ENCODE assay signal across 8 cellular contexts in the genomic region with DNA sequence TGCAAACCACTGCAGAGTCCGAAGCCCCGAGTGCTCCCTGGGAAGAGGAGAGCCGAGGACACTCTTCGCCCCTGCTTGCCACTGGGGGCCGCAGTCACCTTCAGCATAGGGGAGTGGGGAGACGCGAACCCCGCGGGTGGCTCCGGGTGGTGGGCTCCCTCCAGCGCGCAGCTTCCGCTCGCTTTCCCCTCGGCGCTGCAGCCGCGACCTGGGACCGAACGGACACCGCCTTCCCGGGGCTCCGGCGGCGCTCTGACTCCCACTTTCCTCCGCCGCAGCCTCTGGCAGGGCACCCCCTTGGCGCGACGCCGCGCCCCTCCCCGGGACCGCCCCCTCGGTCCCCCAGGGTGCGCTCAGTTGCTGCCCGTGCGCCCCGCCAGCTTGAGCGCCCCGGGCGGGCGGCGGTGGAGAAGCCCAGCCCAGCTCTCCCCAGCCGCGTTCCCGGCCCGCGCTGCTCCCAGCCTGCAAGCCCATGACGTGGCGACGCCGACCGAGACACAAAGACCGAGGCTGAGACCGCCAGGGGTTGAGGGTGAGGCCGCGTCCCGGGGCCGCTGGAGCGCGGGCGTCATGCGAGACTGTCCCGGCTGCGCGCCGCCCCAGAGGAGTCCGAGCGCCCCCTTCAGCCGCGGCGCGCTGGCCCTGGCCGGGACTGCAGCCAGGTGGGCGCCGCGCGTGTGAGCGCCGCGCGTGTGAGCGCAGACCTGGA. TPM values are rescaled to one million over a fixed set of nuclear protein-coding genes. Genes with fewer than 3 reads are reported as not detected.
DNase-seq lines count a peak whose midpoint lies in the region; ATAC-seq, FAIRE-seq and TF ChIP-seq lines count a peak whose summit lies in the region.

Gene MINAR1 (plus strand): TSS at position 701 of the 709 bp plus-strand sequence. CDS start 23,812 bp downstream, outside the sequence.

- ATAC-seq in GM21717 (IDR thresholded peaks at IDR 0.05; ENCODE audit: unreplicated experiment): no peak

- TF ChIP-seq POLR2A in suprapubic skin (IDR thresholded peaks at IDR 0.05): no peak

- no TSS peak for BruUV-seq in MCF 10A (replicated peaks; lab: Mats Ljungman, UMichigan)

- H3K4me1 ChIP-seq in HUES6 (ENCODE audit: control insufficient read depth, insufficient read depth, low read length) (peaks cover 18% of the 10 kb centered on the region), kidney (ENCODE audit: control insufficient read depth in 1 of 2, insufficient read depth in 1 of 2, low read depth in 1 of 2, low read length in 2 of 2) (no peaks in the 10 kb centered on the region), suprapubic skin (peaks cover 21% of the 10 kb centered on the region)

- DNase-seq in COR-L47 (lab: John Stamatoyannopoulos, UW): peak; percentile 63
- no peak for DNase-seq in MCF 10A (ENCODE audit: unreplicated experiment)
- DNase-seq in kidney: peak; percentile 74
- no peak for DNase-seq in suprapubic skin (ENCODE audit: low spot score in 2 of 2)
- no peak for DNase-seq in amniotic stem cell (lab: John Stamatoyannopoulos, UW)
- no peak for DNase-seq in activated CD4-positive, alpha-beta memory T cell treated with anti-CD3 and anti-CD28 coated beads, Interleukin-2, amount 10 ng/mL, durations not matched to agents 7 days and 5 days

- peak within 1 kb of the TSS; percentile 15 for H3K4me3 Mint-ChIP-seq in MCF 10A (ENCODE audit: unreplicated experiment)
- no peak within 1 kb of the TSS for H3K4me3 Mint-ChIP-seq in activated CD4-positive, alpha-beta memory T cell treated with anti-CD3 and anti-CD28 coated beads, Interleukin-2, amount 10 ng/mL, durations not matched to agents 7 days and 5 days

- intact Hi-C loops in MCF 10A (cut with micrococcal nuclease): no loop called here
- intact Hi-C loops in kidney (cut with DNase I): no loop called here

- peak within 1 kb of the TSS; percentile 67 for H3K9ac ChIP-seq in HUES6 (ENCODE audit: low read length)
- no peak within 1 kb of the TSS for H3K9ac ChIP-seq in kidney (ENCODE audit: low read length in 2 of 2)

- no peak for TF ChIP-seq CTCF in MCF 10A (IDR thresholded peaks at IDR 0.05; ENCODE audit: unreplicated experiment)
- no peak for TF ChIP-seq CTCF in kidney (IDR thresholded peaks at IDR 0.05; ENCODE audit: borderline replicate concordance, extremely low read depth, insufficient read depth)
- peak in 1 of 2 donors; percentile 19 for TF ChIP-seq CTCF in suprapubic skin (IDR thresholded peaks at IDR 0.05)

- CTCF ChIA-PET in MCF 10A (lab: Yijun Ruan, JAX): no interaction called here
- CTCF ChIA-PET in activated CD4-positive, alpha-beta memory T cell treated with anti-CD3 and anti-CD28 coated beads, Interleukin-2, amount 10 ng/mL, durations not matched to agents 7 days and 5 days (lab: Charles Lee): interaction anchor here (1.1 kb wide), 1 partner anchor 92 kb away, joined by 3 read pairs; no protein-coding TSS in a partner anchor

- H3K27me3 Mint-ChIP-seq in MCF 10A (ENCODE audit: insufficient read depth, unreplicated experiment): peaks cover 62% of the 10 kb centered on the region
- peaks cover 67% of the 10 kb centered on the region for H3K27me3 Mint-ChIP-seq in activated CD4-positive, alpha-beta memory T cell treated with anti-CD3 and anti-CD28 coated beads, Interleukin-2, amount 10 ng/mL, durations not matched to agents 7 days and 5 days

- POLR2A ChIA-PET in MCF 10A (lab: Yijun Ruan, JAX): interaction anchor here (0.6 kb wide), 1 partner anchor 209 kb away, joined by 3 read pairs; no protein-coding TSS in a partner anchor
- POLR2A ChIA-PET in activated CD4-positive, alpha-beta memory T cell treated with anti-CD3 and anti-CD28 coated beads, Interleukin-2, amount 10 ng/mL, durations not matched to agents 7 days and 5 days (lab: Charles Lee): no interaction called here

- H3K9me3 ChIP-seq in HUES6 (ENCODE audit: control insufficient read depth, insufficient read depth, low read depth, low read length) (no peaks in the 10 kb centered on the region), kidney (ENCODE audit: control insufficient read depth in 1 of 2, low read length in 2 of 2) (no peaks in the 10 kb centered on the region), suprapubic skin (no peaks in the 10 kb centered on the region)

- H3K4me1 Mint-ChIP-seq in MCF 10A (ENCODE audit: insufficient read depth, unreplicated experiment): no peaks in the 10 kb centered on the region
- H3K4me1 Mint-ChIP-seq in activated CD4-positive, alpha-beta memory T cell treated with anti-CD3 and anti-CD28 coated beads, Interleukin-2, amount 10 ng/mL, durations not matched to agents 7 days and 5 days: peaks cover 6% of the 10 kb centered on the region

- H3K36me3 Mint-ChIP-seq in MCF 10A (ENCODE audit: insufficient read depth, unreplicated experiment): no peaks in the 10 kb centered on the region
- H3K36me3 Mint-ChIP-seq in activated CD4-positive, alpha-beta memory T cell treated with anti-CD3 and anti-CD28 coated beads, Interleukin-2, amount 10 ng/mL, durations not matched to agents 7 days and 5 days (ENCODE audit: low read depth): no peaks in the 10 kb centered on the region

- H3K27ac Mint-ChIP-seq in MCF 10A (ENCODE audit: low read depth, unreplicated experiment): no peak within 1 kb of the TSS
- H3K27ac Mint-ChIP-seq in activated CD4-positive, alpha-beta memory T cell treated with anti-CD3 and anti-CD28 coated beads, Interleukin-2, amount 10 ng/mL, durations not matched to agents 7 days and 5 days: no peak within 1 kb of the TSS

- H3K36me3 ChIP-seq in HUES6 (ENCODE audit: control insufficient read depth, insufficient read depth, low read length) (no peaks in the 10 kb centered on the region), kidney (ENCODE audit: control insufficient read depth in 1 of 2, insufficient read depth in 2 of 2, low read length in 2 of 2) (no peaks in the 10 kb centered on the region), suprapubic skin (no peaks in the 10 kb centered on the region)

- WGBS in suprapubic skin: 0% methylated on average over 8 of the region's 84 CpGs

- no peak within 1 kb of the TSS for H3K27ac ChIP-seq in HUES6 (ENCODE audit: low read depth, low read length)
- H3K27ac ChIP-seq in kidney (ENCODE audit: low read depth in 2 of 2, low read length in 2 of 2): no peak within 1 kb of the TSS
- no peak within 1 kb of the TSS for H3K27ac ChIP-seq in suprapubic skin

- peaks cover 90% of the 10 kb centered on the region for H3K27me3 ChIP-seq in HUES6 (ENCODE audit: control insufficient read depth, insufficient read depth, low read length)
- H3K27me3 ChIP-seq in suprapubic skin: peaks cover 82% of the 10 kb centered on the region

- TF ChIP-seq EP300 in suprapubic skin (IDR thresholded peaks at IDR 0.05): no peak

- peak within 1 kb of the TSS; percentile 73 for H3K4me3 ChIP-seq in HUES6 (ENCODE audit: low read depth, low read length)
- peak within 1 kb of the TSS in 1 of 2 donors; percentile 29 for H3K4me3 ChIP-seq in kidney (ENCODE audit: low read length in 2 of 2)
- peak within 1 kb of the TSS; percentile 51 for H3K4me3 ChIP-seq in suprapubic skin

- no peak for FAIRE-seq in kidney (lab: Jason Lieb, UNC)

- no peaks in the 10 kb centered on the region for H3K9me3 Mint-ChIP-seq in MCF 10A (ENCODE audit: unreplicated experiment)
- H3K9me3 Mint-ChIP-seq in activated CD4-positive, alpha-beta memory T cell treated with anti-CD3 and anti-CD28 coated beads, Interleukin-2, amount 10 ng/mL, durations not matched to agents 7 days and 5 days: no peaks in the 10 kb centered on the region

RNA-seq across cellular contexts. Expression of gene MINAR1, which starts in this region (rescaled TPM):
- 0.47 and 0.49 TPM in 2 replicates for total RNA-seq in MCF 10A (2022)
- 0.47 TPM for total RNA-seq in kidney
- 0.15 TPM for polyA plus RNA-seq in kidney (ENCODE audit: insufficient read depth, low read depth, low replicate concordance)
- 1 to 10 TPM in 1 of 4 donors, under 1 TPM in 3; 0.23 to 1.1 (median 0.56) TPM for total RNA-seq in suprapubic skin
- under 1 TPM; 0.30 to 0.38 TPM for total RNA-seq in activated CD4-positive, alpha-beta memory T cell treated with anti-CD3 and anti-CD28 coated beads, Interleukin-2, amount 10 ng/mL, durations not matched to agents 7 days and 5 days

Comparison
In these comparisons a context has a peak if more than half of its experiments do, and no peak if none do; other contexts are left out.
1. Peak in DNase-seq in kidney; RNA of the gene not detected or under 1 TPM.